20 cellular contexts compared by ENCODE assay signal in genomic region chr11:126816655-126817054, GRCh38.
DNase-seq lines count a peak whose midpoint lies in the region; ATAC-seq and TF ChIP-seq lines count a peak whose summit lies in the region.
"Had no signal": no experiment of that assay in that cellular context is flagged by ENCODE, and none has a peak within 500 bp of the region (broad histone marks: within the 10 kb centered on the region; RNA-seq: fewer than 3 reads in every experiment).

No MANE protein-coding gene starts in this region.

- H3K79me2 ChIP-seq in fibroblast of lung (ENCODE audit: control insufficient read depth, insufficient read depth, low read length), result no peaks in the 10 kb centered on the region

- H3K4me1 ChIP-seq in fibroblast of lung (ENCODE audit: control insufficient read depth, extremely low read depth, insufficient read depth, low read length), result peaks cover 9% of the 10 kb centered on the region
- H3K4me1 ChIP-seq: heart right ventricle had no signal

- peaks cover 23% of the 10 kb centered on the region for H3K36me3 Mint-ChIP-seq in HFFc6 (ENCODE audit: low read depth)
- H3K36me3 Mint-ChIP-seq: activated naive CD4-positive, alpha-beta T cell treated with anti-CD3 and anti-CD28 coated beads, Interleukin-2, amount 50 U/mL, for 24 hours; stimulated activated naive B cell treated with anti-CD40 and anti-IgM and Interleukin-4, amounts not matched to agents 10 μg/mL and 1 μg/mL and 100 μg/mL, for 72 hours had no signal

- H3K36me3 ChIP-seq in fibroblast of lung (ENCODE audit: control insufficient read depth, insufficient read depth, low read length), result no peaks in the 10 kb centered on the region
- H3K36me3 ChIP-seq: heart right ventricle had no signal

- H3K4me3 ChIP-seq in fibroblast of lung (replicated peaks in 1 of 4; ENCODE audit: control extremely low read depth in 1 of 4, insufficient read depth in 1 of 4, low read depth in 3 of 4, low read length in 4 of 4), result no peak overlapping the region
- H3K4me3 ChIP-seq: GM23338, heart right ventricle had no signal

- peak overlapping the region; percentile 83 for H3K27ac Mint-ChIP-seq in HFFc6
- H3K27ac Mint-ChIP-seq: activated naive CD4-positive, alpha-beta T cell treated with anti-CD3 and anti-CD28 coated beads, Interleukin-2, amount 50 U/mL, for 24 hours; GM23338; stimulated activated naive B cell treated with anti-CD40 and anti-IgM and Interleukin-4, amounts not matched to agents 10 μg/mL and 1 μg/mL and 100 μg/mL, for 72 hours had no signal

- no peak overlapping the region for H3K9ac ChIP-seq in fibroblast of lung (ENCODE audit: insufficient read depth, low read length)

- H3K27me3 ChIP-seq in fibroblast of lung (ENCODE audit: control insufficient read depth, insufficient read depth, low read length), result no peaks in the 10 kb centered on the region

- H3K9me3 ChIP-seq in fibroblast of lung (ENCODE audit: control insufficient read depth, insufficient read depth, low read depth, low read length), result no peaks in the 10 kb centered on the region
- H3K9me3 ChIP-seq: heart right ventricle had no signal

- peak overlapping the region; percentile 24 for H2AFZ ChIP-seq in fibroblast of lung (ENCODE audit: low read length)
- H2AFZ ChIP-seq: GM23338 had no signal

- H3K4me3 Mint-ChIP-seq in HFFc6, result peak overlapping the region; percentile 59
- H3K4me3 Mint-ChIP-seq: activated naive CD4-positive, alpha-beta T cell treated with anti-CD3 and anti-CD28 coated beads, Interleukin-2, amount 50 U/mL, for 24 hours; GM23338; stimulated activated naive B cell treated with anti-CD40 and anti-IgM and Interleukin-4, amounts not matched to agents 10 μg/mL and 1 μg/mL and 100 μg/mL, for 72 hours had no signal

- no peaks in the 10 kb centered on the region for H4K20me1 ChIP-seq in fibroblast of lung (ENCODE audit: control insufficient read depth, extremely low read depth, insufficient read depth, low read length)

- DNase-seq in COLO668 (lab: John Stamatoyannopoulos, UW; ENCODE audit: unreplicated experiment) (peak; percentile 67), HFFc6 (no peak), NCI-H345 treated with DMSO at 0.1 percent for 48 hours (lab: John Stamatoyannopoulos, UW; ENCODE audit: unreplicated experiment) (peak; percentile 62), fibroblast of lung (ENCODE audit: low read depth in 2 of 2) (peak in 1 of 2 donors; percentile 67), middle frontal gyrus (ENCODE audit: extremely low spot score, low spot score) (no peak)
- no peak for DNase-seq in NK-92 treated with Interleukin-12 subunit alpha and Interleukin-12 subunit beta, amount 100 ng/mL, for 24 hours (lab: John Stamatoyannopoulos, UW)
- no peak for DNase-seq in activated CD4-positive, CD25-positive, alpha-beta regulatory T cell (lab: John Stamatoyannopoulos, UW)
- DNase-seq: activated CD8-positive, alpha-beta memory T cell treated with anti-CD3 and anti-CD28 coated beads, Interleukin-2, amount 50 U/mL, for 4 hours; cerebellar nuclear complex; heart right ventricle; kidney glomerular epithelial cell; NCI-H82; retina; stimulated activated CD4-positive, alpha-beta T cell treated with anti-CD3 and anti-CD28 coated beads, Interleukin-4, amount 100 ng/mL, for 24 hours; stimulated activated naive B cell treated with anti-CD40 and anti-IgM and Interleukin-4, amounts not matched to agents 10 μg/mL and 1 μg/mL and 100 μg/mL, for 72 hours had no signal

- no peak for TF ChIP-seq CTCF in HFFc6 (IDR thresholded peaks at IDR 0.05)
- TF ChIP-seq CTCF in fibroblast of lung (conservative IDR thresholded peaks at IDR 0.05 in 1 of 2, IDR thresholded peaks at IDR 0.05 in 1 of 2; ENCODE audit: low read depth in 1 of 2, low read length in 2 of 2), result no peak

- no peaks in the 10 kb centered on the region for H3K27me3 Mint-ChIP-seq in HFFc6 (ENCODE audit: insufficient read depth)

- ATAC-seq in GM21423 (IDR thresholded peaks at IDR 0.05; ENCODE audit: unreplicated experiment), result no peak
- ATAC-seq: GM23338; heart right ventricle; stimulated activated naive B cell treated with anti-CD40 and anti-IgM and Interleukin-4, amounts not matched to agents 10 μg/mL and 1 μg/mL and 100 μg/mL, for 72 hours had no signal

- H3K27ac ChIP-seq in fibroblast of lung (ENCODE audit: insufficient read depth, low read length), result peak overlapping the region; percentile 9
- H3K27ac ChIP-seq: epithelial cell of prostate, heart right ventricle, HL-60 had no signal

- H3K4me2 ChIP-seq in fibroblast of lung (ENCODE audit: extremely low read depth, insufficient read depth, low read length), result no peak overlapping the region
- H3K4me2 ChIP-seq: GM23338 had no signal

- H3K9me3 Mint-ChIP-seq in HFFc6, result no peaks in the 10 kb centered on the region
- H3K9me3 Mint-ChIP-seq: activated naive CD4-positive, alpha-beta T cell treated with anti-CD3 and anti-CD28 coated beads, Interleukin-2, amount 50 U/mL, for 24 hours; GM23338 had no signal

- peaks cover 45% of the 10 kb centered on the region for H3K4me1 Mint-ChIP-seq in HFFc6 (ENCODE audit: low read depth)
- H3K4me1 Mint-ChIP-seq: activated naive CD4-positive, alpha-beta T cell treated with anti-CD3 and anti-CD28 coated beads, Interleukin-2, amount 50 U/mL, for 24 hours; stimulated activated naive B cell treated with anti-CD40 and anti-IgM and Interleukin-4, amounts not matched to agents 10 μg/mL and 1 μg/mL and 100 μg/mL, for 72 hours had no signal

Comparison
In these comparisons a context has a peak if more than half of its experiments do, and no peak if none do; other contexts are left out.
1. DNase-seq: peak in COLO668 (single experiment) and NCI-H345 treated with DMSO at 0.1 percent for 48 hours (single experiment); none in HFFc6 (single experiment), NK-92 treated with Interleukin-12 subunit alpha and Interleukin-12 subunit beta, amount 100 ng/mL, for 24 hours (single experiment), activated CD4-positive, CD25-positive, alpha-beta regulatory T cell (0 of 4) and middle frontal gyrus (single experiment).